13 cellular contexts compared by ENCODE assay signal in genomic region chr6:15430947-15431405, GRCh38.
DNase-seq lines count a peak whose midpoint lies in the region; ATAC-seq and TF ChIP-seq lines count a peak whose summit lies in the region.
"Had no signal": no experiment of that assay in that cellular context is flagged by ENCODE, and none has a peak within 500 bp of the region (broad histone marks: within the 10 kb centered on the region; RNA-seq: fewer than 3 reads in every experiment).

No MANE protein-coding gene starts in this region.

- no peak for TF ChIP-seq CTCF in endodermal cell (conservative IDR thresholded peaks at IDR 0.05)
- TF ChIP-seq CTCF in lower lobe of right lung (IDR thresholded peaks at IDR 0.05) = no peak
- TF ChIP-seq CTCF in upper lobe of right lung (IDR thresholded peaks at IDR 0.05) = no peak

- ATAC-seq in Right ventricle myocardium inferior (peak; percentile 40), lower lobe of right lung (peak in 1 of 2 donors; percentile 56), upper lobe of right lung (peak; percentile 35), GM19467 (IDR thresholded peaks at IDR 0.05; ENCODE audit: unreplicated experiment) (no peak)

- peak overlapping the region; percentile 25 for H3K4me3 ChIP-seq in endodermal cell (ENCODE audit: low read length)
- H3K4me3 ChIP-seq in lower lobe of right lung = no peak overlapping the region
- H3K4me3 ChIP-seq in upper lobe of right lung = no peak overlapping the region
- H3K4me3 ChIP-seq: uterus had no signal

- H3K36me3 Mint-ChIP-seq in endodermal cell (ENCODE audit: low read depth) = peaks cover 8% of the 10 kb centered on the region

- peaks cover 51% of the 10 kb centered on the region for H3K4me1 ChIP-seq in endodermal cell (ENCODE audit: control insufficient read depth, insufficient read depth, low read length)
- peaks cover 79% of the 10 kb centered on the region for H3K4me1 ChIP-seq in lower lobe of right lung
- H3K4me1 ChIP-seq in upper lobe of right lung = peaks cover 62% of the 10 kb centered on the region

- H3K27me3 Mint-ChIP-seq in endodermal cell (ENCODE audit: insufficient read depth) = no peaks in the 10 kb centered on the region

- H3K27ac Mint-ChIP-seq in endodermal cell = peak overlapping the region; percentile 95

- peaks cover 89% of the 10 kb centered on the region for H3K4me1 Mint-ChIP-seq in endodermal cell

- no peak for DNase-seq in Right ventricle myocardium inferior (ENCODE audit: missing footprints)
- DNase-seq in cardiac septum (ENCODE audit: low spot score) = no peak
- peak; percentile 37 for DNase-seq in endodermal cell
- DNase-seq in lower lobe of right lung = no peak
- DNase-seq in upper lobe of right lung = no peak
- DNase-seq in HEK293T (ENCODE audit: extremely low spot score) = no peak
- DNase-seq in NCI-H1105 (lab: John Stamatoyannopoulos, UW) = no peak
- DNase-seq: activated CD8-positive, alpha-beta memory T cell treated with anti-CD3 and anti-CD28 coated beads, Interleukin-2, amount 50 U/mL, for 4 hours; DMS79; NCI-H524 treated with DMSO at 0.1 percent for 48 hours; SHP77 treated with DMSO at 0.1 percent for 48 hours; uterus had no signal

- H3K9me3 ChIP-seq in endodermal cell (ENCODE audit: control insufficient read depth, low read length) (no peaks in the 10 kb centered on the region), lower lobe of right lung (peaks cover 3% of the 10 kb centered on the region), upper lobe of right lung (peaks cover 4% of the 10 kb centered on the region)
- H3K9me3 ChIP-seq: uterus had no signal

- no peaks in the 10 kb centered on the region for H3K9me3 Mint-ChIP-seq in endodermal cell

- H3K36me3 ChIP-seq in endodermal cell (ENCODE audit: control insufficient read depth, insufficient read depth, low read length) (peaks cover 5% of the 10 kb centered on the region), lower lobe of right lung (no peaks in the 10 kb centered on the region), upper lobe of right lung (no peaks in the 10 kb centered on the region)
- H3K36me3 ChIP-seq: uterus had no signal

- 77 to 83% methylated on average over 6 of the region's 6 CpGs for WGBS in endodermal cell (ENCODE audit: insufficient coverage in 1 of 2, insufficient read length in 1 of 2), 2 experiments

- CTCF ChIA-PET in HEK293T (lab: Yijun Ruan, JAX) = interaction anchor here (1.2 kb wide), 1 partner anchor 12 kb away, joined by 5 read pairs; no protein-coding TSS in a partner anchor

- intact Hi-C loops in Right ventricle myocardium inferior (cut with DNase I) = no loop called here
- intact Hi-C loops in cardiac septum (cut with DNase I) = no loop called here
- intact Hi-C loops in lower lobe of right lung (cut with DNase I) = no loop called here
- intact Hi-C loops in upper lobe of right lung (cut with DNase I) = no loop called here

- POLR2A ChIA-PET in HEK293T (lab: Yijun Ruan, JAX) = interaction anchor here (0.8 kb wide), 1 partner anchor 18 kb away, joined by 3 read pairs; no protein-coding TSS in a partner anchor

- H3K27ac ChIP-seq in endodermal cell (ENCODE audit: low read depth, low read length) (peak overlapping the region; percentile 2), lower lobe of right lung (peak overlapping the region; percentile 53), upper lobe of right lung (peak overlapping the region; percentile 19)
- H3K27ac ChIP-seq: uterus had no signal

- no peaks in the 10 kb centered on the region for H3K27me3 ChIP-seq in endodermal cell (ENCODE audit: control insufficient read depth, insufficient read depth, low read length, poor library complexity, severe bottlenecking)
- H3K27me3 ChIP-seq in lower lobe of right lung (ENCODE audit: low read depth) = no peaks in the 10 kb centered on the region
- H3K27me3 ChIP-seq in upper lobe of right lung = no peaks in the 10 kb centered on the region
- H3K27me3 ChIP-seq: uterus had no signal

- H3K9ac ChIP-seq in endodermal cell (ENCODE audit: extremely low read depth, low read length, poor library complexity, severe bottlenecking) = peak overlapping the region; percentile 45

- H3K4me3 Mint-ChIP-seq in endodermal cell = peak overlapping the region; percentile 19

TF ChIP-seq in HEK293T, 16 proteins besides CTCF, POLR2A, EP300 and RAD21:
- no peak for TF ChIP-seq PKNOX1 (IDR thresholded peaks at IDR 0.05)
- TF ChIP-seq L3MBTL2 (conservative IDR thresholded peaks at IDR 0.05) = no peak
- TF ChIP-seq SP1 (IDR thresholded peaks at IDR 0.05) = no peak
- no peak for TF ChIP-seq NFRKB (IDR thresholded peaks at IDR 0.05)
- no peak for TF ChIP-seq FOXK2 (IDR thresholded peaks at IDR 0.05)
- no peak for TF ChIP-seq ZNF384 (IDR thresholded peaks at IDR 0.05)
- no peak for TF ChIP-seq ARNT (IDR thresholded peaks at IDR 0.05)
- no peak for TF ChIP-seq ELF4 (IDR thresholded peaks at IDR 0.05)
- TF ChIP-seq HDGF (IDR thresholded peaks at IDR 0.05; ENCODE audit: borderline replicate concordance) = no peak
- TF ChIP-seq CTBP1 (IDR thresholded peaks at IDR 0.05; ENCODE audit: borderline replicate concordance) = no peak
- no peak for TF ChIP-seq BHLHE40 (IDR thresholded peaks at IDR 0.05; ENCODE audit: borderline replicate concordance)

Comparison
In these comparisons a context has a peak if more than half of its experiments do, and no peak if none do; other contexts are left out.
1. H3K27ac ChIP-seq: peak in every context shown above with its lines; median percentile 53 in lower lobe of right lung; 19 in upper lobe of right lung; 2 in endodermal cell.